19 cellular contexts compared by ENCODE assay signal in the genomic region with DNA sequence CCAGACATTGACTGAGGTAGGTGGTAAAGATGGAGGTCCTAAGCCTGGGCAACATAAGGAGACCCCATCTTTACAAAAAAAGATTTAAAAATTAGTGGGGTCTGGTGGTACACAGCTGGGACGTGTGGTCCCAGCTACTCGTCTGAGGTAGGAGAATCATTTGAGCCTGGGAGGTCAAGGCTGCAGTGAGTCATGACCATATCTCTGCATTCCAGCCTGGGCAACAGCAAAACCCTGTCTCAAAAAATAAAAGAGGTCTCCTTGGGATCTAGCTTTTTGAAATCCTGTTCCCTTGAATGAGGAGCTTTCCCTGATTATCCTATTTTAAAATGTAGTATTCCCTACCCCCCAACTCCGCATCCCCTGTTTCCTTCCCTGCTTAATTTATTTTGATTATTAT.
"Had no signal": no experiment of that assay in that cellular context is flagged by ENCODE, and none has a peak within 500 bp of the region (broad histone marks: within the 10 kb centered on the region; RNA-seq: fewer than 3 reads in every experiment).

No MANE protein-coding gene starts in this region.

- H3K4me3 Mint-ChIP-seq: natural killer cell treated with Interleukin-12 subunit alpha and Interleukin-12 subunit beta and Interleukin-15 and Interleukin-18, amount 100 ng/mL, for 72 hours; WTC11 had no signal

- H3K27ac ChIP-seq: cardiac muscle cell, esophagus squamous epithelium, gastroesophageal sphincter, right atrium auricular region, thyroid gland, uterus had no signal

- H3K27me3 ChIP-seq: cardiac muscle cell, esophagus squamous epithelium, gastroesophageal sphincter, right atrium auricular region, thyroid gland, uterus had no signal

- H3K4me1 ChIP-seq: esophagus squamous epithelium, gastroesophageal sphincter, right atrium auricular region, thyroid gland, uterus had no signal

- ATAC-seq: gastroesophageal sphincter; left cardiac atrium; mucosa of descending colon; natural killer cell treated with Interleukin-12 subunit alpha and Interleukin-12 subunit beta and Interleukin-15 and Interleukin-18, amount 100 ng/mL, for 72 hours; WTC11 had no signal

- H3K27me3 Mint-ChIP-seq: natural killer cell treated with Interleukin-12 subunit alpha and Interleukin-12 subunit beta and Interleukin-15 and Interleukin-18, amount 100 ng/mL, for 72 hours had no signal

- FAIRE-seq: colon, small intestine had no signal

- H3K4me3 ChIP-seq: cardiac muscle cell, esophagus squamous epithelium, gastroesophageal sphincter, lung, mucosa of descending colon, right atrium auricular region, thyroid gland, uterus had no signal

- H3K27ac Mint-ChIP-seq: activated T-helper 2 cell treated with anti-CD3 and anti-CD28 coated beads, Interferon-gamma antibody, Interleukin-2, Interleukin-4, amounts not matched to agents 10 μg/mL and 5 μg/mL and 100 μg/mL, durations not matched to agents 14 hours and 24 hours and 36 hours; natural killer cell treated with Interleukin-12 subunit alpha and Interleukin-12 subunit beta and Interleukin-15 and Interleukin-18, amount 100 ng/mL, for 72 hours; WTC11 had no signal

- H3K9me3 Mint-ChIP-seq: activated T-helper 2 cell treated with anti-CD3 and anti-CD28 coated beads, Interferon-gamma antibody, Interleukin-2, Interleukin-4, amounts not matched to agents 10 μg/mL and 5 μg/mL and 100 μg/mL, durations not matched to agents 14 hours and 24 hours and 36 hours; natural killer cell treated with Interleukin-12 subunit alpha and Interleukin-12 subunit beta and Interleukin-15 and Interleukin-18, amount 100 ng/mL, for 72 hours; WTC11 had no signal

- H3K9me3 ChIP-seq: esophagus squamous epithelium, gastroesophageal sphincter, mucosa of descending colon, right atrium auricular region, thyroid gland, uterus had no signal

- DNase-seq: activated CD4-positive, alpha-beta T cell treated with anti-CD3 and anti-CD28 coated beads for 48 hours; activated naive CD4-positive, alpha-beta T cell treated with anti-CD3 and anti-CD28 coated beads, Interleukin-2, amount 50 U/mL, for 16 hours; activated T-cell treated with anti-CD3 and anti-CD28 coated beads for 4 hours; esophagus squamous epithelium; hippocampal formation; left cardiac atrium; mucosa of descending colon; nucleus accumbens; small intestine; thyroid gland; uterus had no signal

- H3K36me3 ChIP-seq: uterus had no signal
